15 cellular contexts compared by ENCODE assay signal in the genomic region with DNA sequence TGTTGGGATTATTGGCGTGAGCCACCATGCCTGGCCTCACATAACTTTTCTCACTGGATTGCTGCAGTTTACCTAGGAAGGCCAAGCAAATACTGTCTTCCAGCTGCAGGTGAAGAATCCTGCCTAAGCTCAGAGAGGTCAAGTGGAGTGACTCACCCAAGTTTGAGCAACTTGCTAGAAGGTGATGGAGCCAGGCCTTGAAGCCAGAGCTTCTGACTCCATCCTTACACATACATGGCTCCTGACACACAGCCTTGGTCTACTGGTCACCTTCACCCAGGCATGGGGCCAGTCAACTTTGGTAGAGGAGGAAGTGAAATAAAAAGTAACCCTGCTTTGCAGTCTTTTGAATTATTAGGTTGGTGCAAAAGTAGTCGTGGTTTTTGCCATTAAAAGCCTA.
"Had no signal": no experiment of that assay in that cellular context is flagged by ENCODE, and none has a peak within 500 bp of the region (broad histone marks: within the 10 kb centered on the region; RNA-seq: fewer than 3 reads in every experiment).

No MANE protein-coding gene starts in this region.

- H3K27me3 ChIP-seq: body of pancreas had no signal

- H3K36me3 Mint-ChIP-seq: activated CD8-positive, alpha-beta memory T cell treated with anti-CD3 and anti-CD28 coated beads, Interleukin-2, amount 10 ng/mL, durations not matched to agents 7 days and 5 days; activated naive CD8-positive, alpha-beta T cell treated with anti-CD3 and anti-CD28 coated beads, Interleukin-2, amount 10 ng/mL, durations not matched to agents 7 days and 5 days; mesothelial cell of epicardium; natural killer cell treated with Interleukin-12 subunit alpha and Interleukin-12 subunit beta and Interleukin-15 and Interleukin-18, amount 100 ng/mL, for 72 hours; type B pancreatic cell; WTC11 had no signal

- H3K9me3 Mint-ChIP-seq: activated CD4-positive, alpha-beta memory T cell treated with anti-CD3 and anti-CD28 coated beads, Interleukin-2, amount 10 ng/mL, durations not matched to agents 7 days and 5 days; activated naive CD8-positive, alpha-beta T cell treated with anti-CD3 and anti-CD28 coated beads, Interleukin-2, amount 10 ng/mL, durations not matched to agents 7 days and 5 days; mesothelial cell of epicardium; natural killer cell treated with Interleukin-12 subunit alpha and Interleukin-12 subunit beta and Interleukin-15 and Interleukin-18, amount 100 ng/mL, for 72 hours; type B pancreatic cell; WTC11 had no signal

- H3K27ac Mint-ChIP-seq: activated CD4-positive, alpha-beta memory T cell treated with anti-CD3 and anti-CD28 coated beads, Interleukin-2, amount 10 ng/mL, durations not matched to agents 7 days and 5 days; activated CD8-positive, alpha-beta memory T cell treated with anti-CD3 and anti-CD28 coated beads, Interleukin-2, amount 10 ng/mL, durations not matched to agents 7 days and 5 days; activated naive CD8-positive, alpha-beta T cell treated with anti-CD3 and anti-CD28 coated beads, Interleukin-2, amount 10 ng/mL, durations not matched to agents 7 days and 5 days; mesothelial cell of epicardium; natural killer cell treated with Interleukin-12 subunit alpha and Interleukin-12 subunit beta and Interleukin-15 and Interleukin-18, amount 100 ng/mL, for 72 hours; type B pancreatic cell; WTC11 had no signal

- DNase-seq: activated CD4-positive, alpha-beta memory T cell treated with anti-CD3 and anti-CD28 coated beads, Interleukin-2, amount 10 ng/mL, durations not matched to agents 7 days and 5 days; activated CD4-positive, alpha-beta T cell treated with anti-CD3 and anti-CD28 coated beads for 4 hours; activated CD8-positive, alpha-beta memory T cell treated with anti-CD3 and anti-CD28 coated beads, Interleukin-2, amount 10 ng/mL, durations not matched to agents 7 days and 5 days; activated naive CD8-positive, alpha-beta T cell treated with anti-CD3 and anti-CD28 coated beads, Interleukin-2, amount 10 ng/mL, durations not matched to agents 7 days and 5 days; body of pancreas; central memory CD4-positive, alpha-beta T cell; esophagus squamous epithelium; hippocampal formation; nucleus accumbens; stimulated activated CD4-positive, alpha-beta T cell treated with anti-CD3 and anti-CD28 coated beads, Interleukin-4, amount 100 ng/mL, for 1 hour; stomach had no signal

- H3K4me1 ChIP-seq: body of pancreas, esophagus squamous epithelium, stomach had no signal

- H3K4me1 Mint-ChIP-seq: activated CD4-positive, alpha-beta memory T cell treated with anti-CD3 and anti-CD28 coated beads, Interleukin-2, amount 10 ng/mL, durations not matched to agents 7 days and 5 days; activated CD8-positive, alpha-beta memory T cell treated with anti-CD3 and anti-CD28 coated beads, Interleukin-2, amount 10 ng/mL, durations not matched to agents 7 days and 5 days; mesothelial cell of epicardium had no signal

- H3K4me3 Mint-ChIP-seq: activated CD4-positive, alpha-beta memory T cell treated with anti-CD3 and anti-CD28 coated beads, Interleukin-2, amount 10 ng/mL, durations not matched to agents 7 days and 5 days; activated CD8-positive, alpha-beta memory T cell treated with anti-CD3 and anti-CD28 coated beads, Interleukin-2, amount 10 ng/mL, durations not matched to agents 7 days and 5 days; activated naive CD8-positive, alpha-beta T cell treated with anti-CD3 and anti-CD28 coated beads, Interleukin-2, amount 10 ng/mL, durations not matched to agents 7 days and 5 days; mesothelial cell of epicardium; natural killer cell treated with Interleukin-12 subunit alpha and Interleukin-12 subunit beta and Interleukin-15 and Interleukin-18, amount 100 ng/mL, for 72 hours; type B pancreatic cell; WTC11 had no signal

- H3K27ac ChIP-seq: body of pancreas, esophagus squamous epithelium, stomach had no signal

- ATAC-seq: activated CD8-positive, alpha-beta memory T cell treated with anti-CD3 and anti-CD28 coated beads, Interleukin-2, amount 10 ng/mL, durations not matched to agents 7 days and 5 days; body of pancreas; natural killer cell treated with Interleukin-12 subunit alpha and Interleukin-12 subunit beta and Interleukin-15 and Interleukin-18, amount 100 ng/mL, for 72 hours; WTC11 had no signal
